31 cellular contexts compared by ENCODE assay signal in genomic region chr3:180961087-180961486, GRCh38.
"Had no signal": no experiment of that assay in that cellular context is flagged by ENCODE, and none has a peak within 500 bp of the region (broad histone marks: within the 10 kb centered on the region; RNA-seq: fewer than 3 reads in every experiment).

No MANE protein-coding gene starts in this region.

- H3K9ac ChIP-seq: SK-N-SH had no signal

- H3K9me3 Mint-ChIP-seq: activated CD4-positive, alpha-beta memory T cell treated with anti-CD3 and anti-CD28 coated beads, Interleukin-2, amount 10 ng/mL, durations not matched to agents 7 days and 5 days; activated naive CD4-positive, alpha-beta T cell treated with anti-CD3 and anti-CD28 coated beads, Interleukin-2, amount 50 U/mL, for 24 hours; activated T-helper 2 cell treated with anti-CD3 and anti-CD28 coated beads, Interferon-gamma antibody, Interleukin-2, Interleukin-4, amounts not matched to agents 10 μg/mL and 5 μg/mL and 100 μg/mL, durations not matched to agents 14 hours and 24 hours and 36 hours; T-helper 1 cell treated with Interleukin-12 subunit alpha and Interleukin-12 subunit beta and Interleukin-4 antibody, amounts not matched to agents 30 μg/mL and 1 μg/mL, for 36 hours had no signal

- H3K9me2 ChIP-seq: SK-N-SH had no signal

- H3K9me3 ChIP-seq: adrenal gland, body of pancreas, breast epithelium, MG63, SJCRH30, SK-N-SH had no signal

- DNase-seq: activated CD4-positive, alpha-beta memory T cell treated with anti-CD3 and anti-CD28 coated beads, Interleukin-2, amount 10 ng/mL, durations not matched to agents 7 days and 5 days; activated CD4-positive, alpha-beta T cell treated with anti-CD3 and anti-CD28 coated beads for 1 hour; activated CD4-positive, alpha-beta T cell treated with anti-CD3 and anti-CD28 coated beads for 48 hours; activated CD4-positive, CD25-positive, alpha-beta regulatory T cell; activated CD8-positive, alpha-beta memory T cell treated with anti-CD3 and anti-CD28 coated beads for 24 hours; activated CD8-positive, alpha-beta memory T cell treated with anti-CD3 and anti-CD28 coated beads, Interleukin-2, amount 10 ng/mL, durations not matched to agents 7 days and 5 days; activated CD8-positive, alpha-beta memory T cell treated with anti-CD3 and anti-CD28 coated beads, Interleukin-2, amount 50 U/mL, for 48 hours; activated gamma-delta T cell; activated naive CD4-positive, alpha-beta T cell treated with Interleukin-2 at 50 U/mL for 16 hours; adrenal gland; body of pancreas; cerebellar nuclear complex; Kasumi-1; KBM-7; MG63; NCI-H1092 treated with DMSO at 0.1 percent for 48 hours; NCI-H1417 treated with DMSO at 0.1 percent for 48 hours; NCI-H187 treated with DMSO at 0.1 percent for 48 hours; NCI-H2081; NCI-H2171 treated with DMSO at 0.1 percent for 48 hours; NCI-H345; NCI-H524 treated with DMSO at 0.1 percent for 48 hours; SHP77; SJCRH30; SK-N-SH had no signal

- H3K4me3 ChIP-seq: adrenal gland, body of pancreas, breast epithelium, MG63, SJCRH30 had no signal

- H3K27me3 Mint-ChIP-seq: activated CD4-positive, alpha-beta memory T cell treated with anti-CD3 and anti-CD28 coated beads, Interleukin-2, amount 10 ng/mL, durations not matched to agents 7 days and 5 days; activated CD8-positive, alpha-beta memory T cell treated with anti-CD3 and anti-CD28 coated beads, Interleukin-2, amount 10 ng/mL, durations not matched to agents 7 days and 5 days; activated naive CD4-positive, alpha-beta T cell treated with anti-CD3 and anti-CD28 coated beads, Interleukin-2, amount 50 U/mL, for 24 hours had no signal

- ATAC-seq: activated CD8-positive, alpha-beta memory T cell treated with anti-CD3 and anti-CD28 coated beads, Interleukin-2, amount 10 ng/mL, durations not matched to agents 7 days and 5 days; body of pancreas; Panc1 had no signal

- H3K27ac Mint-ChIP-seq: activated CD4-positive, alpha-beta memory T cell treated with anti-CD3 and anti-CD28 coated beads, Interleukin-2, amount 10 ng/mL, durations not matched to agents 7 days and 5 days; activated CD8-positive, alpha-beta memory T cell treated with anti-CD3 and anti-CD28 coated beads, Interleukin-2, amount 10 ng/mL, durations not matched to agents 7 days and 5 days; activated naive CD4-positive, alpha-beta T cell treated with anti-CD3 and anti-CD28 coated beads, Interleukin-2, amount 50 U/mL, for 24 hours; activated T-helper 2 cell treated with anti-CD3 and anti-CD28 coated beads, Interferon-gamma antibody, Interleukin-2, Interleukin-4, amounts not matched to agents 10 μg/mL and 5 μg/mL and 100 μg/mL, durations not matched to agents 14 hours and 24 hours and 36 hours; T-helper 1 cell treated with Interleukin-12 subunit alpha and Interleukin-12 subunit beta and Interleukin-4 antibody, amounts not matched to agents 30 μg/mL and 1 μg/mL, for 36 hours had no signal

- H3K27me3 ChIP-seq: adrenal gland, body of pancreas, breast epithelium, MG63, SJCRH30 had no signal

- H3K27ac ChIP-seq: adrenal gland, body of pancreas, breast epithelium, SJCRH30, VCaP had no signal

- H3K36me3 ChIP-seq: breast epithelium had no signal

- H3K4me2 ChIP-seq: SK-N-SH had no signal

- H3K4me1 ChIP-seq: adrenal gland, body of pancreas, breast epithelium, SJCRH30 had no signal

- H3K4me3 Mint-ChIP-seq: activated CD4-positive, alpha-beta memory T cell treated with anti-CD3 and anti-CD28 coated beads, Interleukin-2, amount 10 ng/mL, durations not matched to agents 7 days and 5 days; activated CD8-positive, alpha-beta memory T cell treated with anti-CD3 and anti-CD28 coated beads, Interleukin-2, amount 10 ng/mL, durations not matched to agents 7 days and 5 days; activated naive CD4-positive, alpha-beta T cell treated with anti-CD3 and anti-CD28 coated beads, Interleukin-2, amount 50 U/mL, for 24 hours; T-helper 1 cell treated with Interleukin-12 subunit alpha and Interleukin-12 subunit beta and Interleukin-4 antibody, amounts not matched to agents 30 μg/mL and 1 μg/mL, for 36 hours had no signal
